ENCODE assay signal across 13 cellular contexts in the genomic region with DNA sequence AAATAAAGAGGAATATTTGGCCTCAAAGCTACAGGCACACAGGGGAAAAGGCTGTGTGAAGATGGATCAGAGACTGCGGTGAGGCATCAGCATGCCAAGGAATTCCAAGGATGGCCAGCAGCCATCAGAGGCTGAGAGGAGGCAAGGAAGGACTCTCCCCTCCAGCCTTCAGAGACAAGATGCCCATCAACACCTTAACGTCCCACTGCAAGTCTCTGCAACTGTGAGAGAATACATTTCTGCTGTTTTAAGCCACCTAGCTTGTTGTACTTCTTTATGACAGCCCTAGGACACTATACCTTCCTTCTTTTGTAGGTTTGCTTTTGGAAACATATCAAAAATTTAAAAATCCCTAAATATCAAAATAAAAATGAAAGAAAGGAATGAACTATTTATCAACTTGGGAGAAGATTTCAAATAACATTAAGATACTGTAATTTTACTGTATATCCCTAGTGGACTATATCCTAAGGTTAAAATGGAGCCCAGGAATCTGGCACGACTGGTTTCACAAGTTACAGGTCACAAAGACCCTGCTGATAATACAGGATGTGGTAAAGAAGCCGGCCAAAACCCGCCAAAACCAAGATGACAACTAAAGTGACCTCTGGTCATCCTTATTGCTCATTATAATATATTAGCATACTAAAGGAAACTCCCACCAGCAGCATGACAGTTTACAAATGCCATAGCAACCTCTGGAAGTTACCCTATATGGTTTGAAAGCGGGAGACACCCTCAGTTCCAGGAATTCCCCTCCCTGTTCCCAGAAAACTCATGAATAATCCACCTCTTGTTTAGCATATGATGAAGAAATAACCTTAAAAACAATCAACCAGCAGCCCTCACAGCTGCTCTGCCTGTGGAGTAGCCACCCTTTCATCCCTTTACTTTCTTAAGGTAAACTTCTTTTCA.
DNase-seq lines count a peak whose midpoint lies in the region; TF ChIP-seq lines count a peak whose summit lies in the region.
"Had no signal": no experiment of that assay in that cellular context is flagged by ENCODE, and none has a peak within 500 bp of the region (broad histone marks: within the 10 kb centered on the region; RNA-seq: fewer than 3 reads in every experiment).

No MANE protein-coding gene starts in this region.

- intact Hi-C loops in prostate gland (cut with DNase I) = no loop called here
- intact Hi-C loops in cardiac septum (cut with DNase I) = no loop called here

- H3K4me3 ChIP-seq in prostate gland = no peak overlapping the region
- H3K4me3 ChIP-seq: left lung had no signal

- no peaks in the 10 kb centered on the region for H3K9me3 ChIP-seq in prostate gland
- H3K9me3 ChIP-seq: left lung had no signal

- H3K27me3 ChIP-seq in prostate gland (replicated peaks; ENCODE audit: insufficient read depth) = no peaks in the 10 kb centered on the region
- H3K27me3 ChIP-seq: left lung had no signal

- TF ChIP-seq POLR2A in erythroblast (IDR thresholded peaks at IDR 0.05; ENCODE audit: low read length) (no peak), prostate gland (IDR thresholded peaks at IDR 0.05) (no peak)

- 36% methylated on average over 6 of the region's 6 CpGs for WGBS in prostate gland

- no peaks in the 10 kb centered on the region for H3K36me3 ChIP-seq in prostate gland
- H3K36me3 ChIP-seq: left lung had no signal

- peak; percentile 77 for DNase-seq in H4 (ENCODE audit: low spot score)
- peak; percentile 90 for DNase-seq in OCI-M1 (lab: John Stamatoyannopoulos, UW)
- peak; percentile 28 to 30 for DNase-seq in erythroblast (lab: John Stamatoyannopoulos, UW)
- peak; percentile 33 for DNase-seq in prostate gland (ENCODE audit: low spot score)
- DNase-seq in cardiac septum (ENCODE audit: low spot score) = no peak
- DNase-seq in retina = no peak
- DNase-seq in NK-92 treated with Interleukin-12 subunit alpha and Interleukin-12 subunit beta, amount 100 ng/mL, for 24 hours (lab: John Stamatoyannopoulos, UW) = no peak
- DNase-seq: amygdala, left lung, nucleus accumbens, substantia nigra, SW 1271 had no signal

- no peak for TF ChIP-seq CTCF in prostate gland (IDR thresholded peaks at IDR 0.05)

- H3K27ac ChIP-seq in prostate gland = no peak overlapping the region
- H3K27ac ChIP-seq: KMS-11, left lung had no signal

- H3K4me1 ChIP-seq in prostate gland (replicated peaks) = no peaks in the 10 kb centered on the region
- H3K4me1 ChIP-seq: left lung had no signal

Comparison
In these comparisons a context has a peak if more than half of its experiments do, and no peak if none do; other contexts are left out.
1. DNase-seq: peak in H4 (single experiment), OCI-M1 (single experiment), erythroblast (2 of 2) and prostate gland (single experiment); none in cardiac septum (single experiment), retina (single experiment) and NK-92 treated with Interleukin-12 subunit alpha and Interleukin-12 subunit beta, amount 100 ng/mL, for 24 hours (single experiment).